In the genomic region with DNA sequence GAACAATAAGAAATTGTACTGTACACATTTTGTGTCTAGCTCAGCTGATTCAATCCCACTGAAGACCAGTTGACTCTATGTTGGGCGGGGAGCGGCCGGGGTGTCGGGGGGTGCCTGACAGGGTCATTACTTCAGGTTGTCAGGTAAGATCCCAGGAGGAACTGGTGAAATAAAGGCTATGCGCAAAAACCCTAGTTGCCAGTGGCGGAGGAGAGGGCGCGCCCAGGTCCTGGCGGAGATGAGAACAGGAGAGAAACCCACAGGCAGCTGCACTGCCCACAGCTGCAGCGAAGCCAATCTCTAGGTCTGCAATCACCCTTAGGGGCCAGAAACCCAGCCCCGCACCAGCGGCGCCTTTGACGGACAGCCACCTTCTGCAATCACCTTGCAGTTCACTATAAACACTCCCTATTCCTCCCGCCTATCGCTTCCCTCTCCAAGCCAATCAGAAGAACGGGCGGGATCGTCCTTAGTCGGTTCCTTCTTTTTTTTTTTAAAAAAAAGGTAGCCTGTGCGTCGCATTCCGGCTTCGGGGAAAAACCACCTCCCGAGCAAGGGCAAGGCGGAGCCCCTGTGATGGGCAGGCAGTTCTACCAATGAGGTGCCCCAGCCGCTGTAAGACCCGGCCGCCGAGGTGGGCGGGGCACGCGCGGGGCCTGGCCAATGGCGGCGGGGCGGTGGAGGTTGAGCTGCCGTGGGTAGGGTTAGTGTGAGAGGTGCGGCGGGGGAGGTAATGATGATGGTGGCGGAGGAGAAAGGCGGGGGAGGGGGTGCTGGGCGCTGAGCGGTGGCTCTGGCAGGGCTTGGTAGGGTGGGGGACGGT, we compare ENCODE assay signal across 1 cellular context.
TF ChIP-seq lines count a peak whose summit lies in the region.

A gene (plus strand): TSS at position 707 of the 823 bp plus-strand sequence. CDS start 1,479 bp downstream, outside the sequence.

TF ChIP-seq in HepG2, 621 proteins besides CTCF, POLR2A, EP300 and RAD21 (continued from another document and continues in another):
- TF ChIP-seq, protein P1, sequence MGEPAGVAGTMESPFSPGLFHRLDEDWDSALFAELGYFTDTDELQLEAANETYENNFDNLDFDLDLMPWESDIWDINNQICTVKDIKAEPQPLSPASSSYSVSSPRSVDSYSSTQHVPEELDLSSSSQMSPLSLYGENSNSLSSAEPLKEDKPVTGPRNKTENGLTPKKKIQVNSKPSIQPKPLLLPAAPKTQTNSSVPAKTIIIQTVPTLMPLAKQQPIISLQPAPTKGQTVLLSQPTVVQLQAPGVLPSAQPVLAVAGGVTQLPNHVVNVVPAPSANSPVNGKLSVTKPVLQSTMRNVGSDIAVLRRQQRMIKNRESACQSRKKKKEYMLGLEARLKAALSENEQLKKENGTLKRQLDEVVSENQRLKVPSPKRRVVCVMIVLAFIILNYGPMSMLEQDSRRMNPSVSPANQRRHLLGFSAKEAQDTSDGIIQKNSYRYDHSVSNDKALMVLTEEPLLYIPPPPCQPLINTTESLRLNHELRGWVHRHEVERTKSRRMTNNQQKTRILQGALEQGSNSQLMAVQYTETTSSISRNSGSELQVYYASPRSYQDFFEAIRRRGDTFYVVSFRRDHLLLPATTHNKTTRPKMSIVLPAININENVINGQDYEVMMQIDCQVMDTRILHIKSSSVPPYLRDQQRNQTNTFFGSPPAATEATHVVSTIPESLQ (CRISPR knock-in tag; conservative IDR thresholded peaks at IDR 0.05), result peak; percentile 71; the same call in 1 of the 2 replicates
- TF ChIP-seq PTBP1 (IDR thresholded peaks at IDR 0.05; ENCODE audit: low read depth, low read length, poor library complexity, severe bottlenecking) (peak; percentile 99), AKAP8 (CRISPR knock-in tag; IDR thresholded peaks at IDR 0.05) (no peak), RORA (CRISPR knock-in tag; IDR thresholded peaks at IDR 0.05) (no peak), NFATC3 (CRISPR knock-in tag; IDR thresholded peaks at IDR 0.05) (no peak), TCF12 (IDR thresholded peaks at IDR 0.05) (no peak), TCF12 (CRISPR knock-in tag; IDR thresholded peaks at IDR 0.05) (0 out of 2 replicates have a peak, but pooled peaks have one; percentile 77), CHD4 (IDR thresholded peaks at IDR 0.05; ENCODE audit: borderline replicate concordance, low read length) (no peak), ZFP36 (IDR thresholded peaks at IDR 0.05; ENCODE audit: borderline replicate concordance, low read depth, low read length, partially characterized antibody) (no peak), ZNF563 (CRISPR knock-in tag; IDR thresholded peaks at IDR 0.05) (no peak), ZNF225 (CRISPR knock-in tag; IDR thresholded peaks at IDR 0.05) (no peak), NFIB (CRISPR knock-in tag; IDR thresholded peaks at IDR 0.05; ENCODE audit: borderline replicate concordance) (no peak), NFIC (IDR thresholded peaks at IDR 0.05; ENCODE audit: low read length) (no peak; the same call in 1 of the 2 replicates), ZNF251 (CRISPR knock-in tag; IDR thresholded peaks at IDR 0.05) (no peak), ZNF510 (CRISPR knock-in tag; IDR thresholded peaks at IDR 0.05; ENCODE audit: low read depth) (no peak), BCL6 (CRISPR knock-in tag; IDR thresholded peaks at IDR 0.05) (peak; percentile 49), ZNF282 (IDR thresholded peaks at IDR 0.05; ENCODE audit: partially characterized antibody) (no peak), ZNF337 (CRISPR knock-in tag; IDR thresholded peaks at IDR 0.05; ENCODE audit: borderline replicate concordance, low read depth) (peak; percentile 26; the same call in 1 of the 2 replicates), ZNF713 (CRISPR knock-in tag; IDR thresholded peaks at IDR 0.05) (no peak), ZNF264 (CRISPR knock-in tag; IDR thresholded peaks at IDR 0.05) (peak; percentile 55; the same call in 1 of the 2 replicates), BRD4 (CRISPR knock-in tag; IDR thresholded peaks at IDR 0.05) (peak; percentile 63; the same call in 1 of the 2 replicates), NAIF1 (CRISPR knock-in tag; IDR thresholded peaks at IDR 0.05; ENCODE audit: borderline replicate concordance) (peak; percentile 35; the same call in 1 of the 2 replicates), TBP (CRISPR knock-in tag; IDR thresholded peaks at IDR 0.05) (no peak), HIVEP1 (CRISPR knock-in tag; IDR thresholded peaks at IDR 0.05) (peak; percentile 36; the same call in 1 of the 2 replicates), ZNF746 (CRISPR knock-in tag; IDR thresholded peaks at IDR 0.05) (peak; percentile 79; the same call in 1 of the 2 replicates), ZNF205 (CRISPR knock-in tag; IDR thresholded peaks at IDR 0.05) (no peak), ZNF761 (CRISPR knock-in tag; conservative IDR thresholded peaks at IDR 0.05) (no peak; the same call in 1 of the 2 replicates), TP53 (CRISPR knock-in tag; conservative IDR thresholded peaks at IDR 0.05) (no peak), NFRKB (IDR thresholded peaks at IDR 0.05) (no peak), SP4 (CRISPR knock-in tag; IDR thresholded peaks at IDR 0.05) (peak; percentile 90)
- TF ChIP-seq, protein P2, sequence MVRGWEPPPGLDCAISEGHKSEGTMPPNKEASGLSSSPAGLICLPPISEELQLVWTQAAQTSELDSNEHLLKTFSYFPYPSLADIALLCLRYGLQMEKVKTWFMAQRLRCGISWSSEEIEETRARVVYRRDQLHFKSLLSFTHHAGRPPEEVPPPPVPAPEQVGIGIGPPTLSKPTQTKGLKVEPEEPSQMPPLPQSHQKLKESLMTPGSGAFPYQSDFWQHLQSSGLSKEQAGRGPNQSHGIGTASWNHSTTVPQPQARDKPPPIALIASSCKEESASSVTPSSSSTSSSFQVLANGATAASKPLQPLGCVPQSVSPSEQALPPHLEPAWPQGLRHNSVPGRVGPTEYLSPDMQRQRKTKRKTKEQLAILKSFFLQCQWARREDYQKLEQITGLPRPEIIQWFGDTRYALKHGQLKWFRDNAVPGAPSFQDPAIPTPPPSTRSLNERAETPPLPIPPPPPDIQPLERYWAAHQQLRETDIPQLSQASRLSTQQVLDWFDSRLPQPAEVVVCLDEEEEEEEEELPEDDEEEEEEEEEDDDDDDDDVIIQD (CRISPR knock-in tag; IDR thresholded peaks at IDR 0.05; ENCODE audit: low read depth), result peak; percentile 100
- TF ChIP-seq, protein P3, sequence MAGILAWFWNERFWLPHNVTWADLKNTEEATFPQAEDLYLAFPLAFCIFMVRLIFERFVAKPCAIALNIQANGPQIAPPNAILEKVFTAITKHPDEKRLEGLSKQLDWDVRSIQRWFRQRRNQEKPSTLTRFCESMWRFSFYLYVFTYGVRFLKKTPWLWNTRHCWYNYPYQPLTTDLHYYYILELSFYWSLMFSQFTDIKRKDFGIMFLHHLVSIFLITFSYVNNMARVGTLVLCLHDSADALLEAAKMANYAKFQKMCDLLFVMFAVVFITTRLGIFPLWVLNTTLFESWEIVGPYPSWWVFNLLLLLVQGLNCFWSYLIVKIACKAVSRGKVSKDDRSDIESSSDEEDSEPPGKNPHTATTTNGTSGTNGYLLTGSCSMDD (CRISPR knock-in tag; IDR thresholded peaks at IDR 0.05), result no peak; the same call in 1 of the 2 replicates
- TF ChIP-seq, protein P4, sequence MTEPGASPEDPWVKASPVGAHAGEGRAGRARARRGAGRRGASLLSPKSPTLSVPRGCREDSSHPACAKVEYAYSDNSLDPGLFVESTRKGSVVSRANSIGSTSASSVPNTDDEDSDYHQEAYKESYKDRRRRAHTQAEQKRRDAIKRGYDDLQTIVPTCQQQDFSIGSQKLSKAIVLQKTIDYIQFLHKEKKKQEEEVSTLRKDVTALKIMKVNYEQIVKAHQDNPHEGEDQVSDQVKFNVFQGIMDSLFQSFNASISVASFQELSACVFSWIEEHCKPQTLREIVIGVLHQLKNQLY (CRISPR knock-in tag; IDR thresholded peaks at IDR 0.05), result 0 out of 2 replicates have a peak, but pooled peaks have one; percentile 11
- TF ChIP-seq, protein P5, sequence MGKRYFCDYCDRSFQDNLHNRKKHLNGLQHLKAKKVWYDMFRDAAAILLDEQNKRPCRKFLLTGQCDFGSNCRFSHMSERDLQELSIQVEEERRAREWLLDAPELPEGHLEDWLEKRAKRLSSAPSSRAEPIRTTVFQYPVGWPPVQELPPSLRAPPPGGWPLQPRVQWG (CRISPR knock-in tag; IDR thresholded peaks at IDR 0.05; ENCODE audit: borderline replicate concordance, low read depth), result no peak
- TF ChIP-seq, protein P6, sequence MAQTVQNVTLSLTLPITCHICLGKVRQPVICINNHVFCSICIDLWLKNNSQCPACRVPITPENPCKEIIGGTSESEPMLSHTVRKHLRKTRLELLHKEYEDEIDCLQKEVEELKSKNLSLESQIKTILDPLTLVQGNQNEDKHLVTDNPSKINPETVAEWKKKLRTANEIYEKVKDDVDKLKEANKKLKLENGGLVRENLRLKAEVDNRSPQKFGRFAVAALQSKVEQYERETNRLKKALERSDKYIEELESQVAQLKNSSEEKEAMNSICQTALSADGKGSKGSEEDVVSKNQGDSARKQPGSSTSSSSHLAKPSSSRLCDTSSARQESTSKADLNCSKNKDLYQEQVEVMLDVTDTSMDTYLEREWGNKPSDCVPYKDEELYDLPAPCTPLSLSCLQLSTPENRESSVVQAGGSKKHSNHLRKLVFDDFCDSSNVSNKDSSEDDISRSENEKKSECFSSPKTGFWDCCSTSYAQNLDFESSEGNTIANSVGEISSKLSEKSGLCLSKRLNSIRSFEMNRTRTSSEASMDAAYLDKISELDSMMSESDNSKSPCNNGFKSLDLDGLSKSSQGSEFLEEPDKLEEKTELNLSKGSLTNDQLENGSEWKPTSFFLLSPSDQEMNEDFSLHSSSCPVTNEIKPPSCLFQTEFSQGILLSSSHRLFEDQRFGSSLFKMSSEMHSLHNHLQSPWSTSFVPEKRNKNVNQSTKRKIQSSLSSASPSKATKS (CRISPR knock-in tag; IDR thresholded peaks at IDR 0.05), result no peak
- TF ChIP-seq, protein P7, sequence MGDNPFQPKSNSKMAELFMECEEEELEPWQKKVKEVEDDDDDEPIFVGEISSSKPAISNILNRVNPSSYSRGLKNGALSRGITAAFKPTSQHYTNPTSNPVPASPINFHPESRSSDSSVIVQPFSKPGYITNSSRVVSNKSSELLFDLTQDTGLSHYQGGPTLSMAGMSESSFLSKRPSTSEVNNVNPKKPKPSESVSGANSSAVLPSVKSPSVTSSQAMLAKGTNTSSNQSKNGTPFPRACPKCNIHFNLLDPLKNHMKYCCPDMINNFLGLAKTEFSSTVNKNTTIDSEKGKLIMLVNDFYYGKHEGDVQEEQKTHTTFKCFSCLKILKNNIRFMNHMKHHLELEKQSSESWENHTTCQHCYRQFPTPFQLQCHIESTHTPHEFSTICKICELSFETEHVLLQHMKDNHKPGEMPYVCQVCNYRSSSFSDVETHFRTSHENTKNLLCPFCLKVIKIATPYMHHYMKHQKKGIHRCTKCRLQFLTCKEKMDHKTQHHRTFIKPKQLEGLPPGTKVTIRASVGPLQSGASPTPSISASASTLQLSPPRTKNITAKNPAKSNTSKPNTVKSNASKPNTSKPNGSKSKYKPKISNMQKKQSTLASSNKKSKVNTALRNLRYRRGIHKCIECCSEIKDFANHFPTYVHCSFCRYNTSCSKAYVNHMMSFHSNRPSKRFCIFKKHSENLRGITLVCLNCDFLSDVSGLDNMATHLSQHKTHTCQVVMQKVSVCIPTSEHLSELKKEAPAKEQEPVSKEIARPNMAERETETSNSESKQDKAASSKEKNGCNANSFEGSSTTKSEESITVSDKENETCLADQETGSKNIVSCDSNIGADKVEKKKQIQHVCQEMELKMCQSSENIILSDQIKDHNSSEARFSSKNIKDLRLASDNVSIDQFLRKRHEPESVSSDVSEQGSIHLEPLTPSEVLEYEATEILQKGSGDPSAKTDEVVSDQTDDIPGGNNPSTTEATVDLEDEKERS (CRISPR knock-in tag; IDR thresholded peaks at IDR 0.05), result no peak
- TF ChIP-seq, protein P8, sequence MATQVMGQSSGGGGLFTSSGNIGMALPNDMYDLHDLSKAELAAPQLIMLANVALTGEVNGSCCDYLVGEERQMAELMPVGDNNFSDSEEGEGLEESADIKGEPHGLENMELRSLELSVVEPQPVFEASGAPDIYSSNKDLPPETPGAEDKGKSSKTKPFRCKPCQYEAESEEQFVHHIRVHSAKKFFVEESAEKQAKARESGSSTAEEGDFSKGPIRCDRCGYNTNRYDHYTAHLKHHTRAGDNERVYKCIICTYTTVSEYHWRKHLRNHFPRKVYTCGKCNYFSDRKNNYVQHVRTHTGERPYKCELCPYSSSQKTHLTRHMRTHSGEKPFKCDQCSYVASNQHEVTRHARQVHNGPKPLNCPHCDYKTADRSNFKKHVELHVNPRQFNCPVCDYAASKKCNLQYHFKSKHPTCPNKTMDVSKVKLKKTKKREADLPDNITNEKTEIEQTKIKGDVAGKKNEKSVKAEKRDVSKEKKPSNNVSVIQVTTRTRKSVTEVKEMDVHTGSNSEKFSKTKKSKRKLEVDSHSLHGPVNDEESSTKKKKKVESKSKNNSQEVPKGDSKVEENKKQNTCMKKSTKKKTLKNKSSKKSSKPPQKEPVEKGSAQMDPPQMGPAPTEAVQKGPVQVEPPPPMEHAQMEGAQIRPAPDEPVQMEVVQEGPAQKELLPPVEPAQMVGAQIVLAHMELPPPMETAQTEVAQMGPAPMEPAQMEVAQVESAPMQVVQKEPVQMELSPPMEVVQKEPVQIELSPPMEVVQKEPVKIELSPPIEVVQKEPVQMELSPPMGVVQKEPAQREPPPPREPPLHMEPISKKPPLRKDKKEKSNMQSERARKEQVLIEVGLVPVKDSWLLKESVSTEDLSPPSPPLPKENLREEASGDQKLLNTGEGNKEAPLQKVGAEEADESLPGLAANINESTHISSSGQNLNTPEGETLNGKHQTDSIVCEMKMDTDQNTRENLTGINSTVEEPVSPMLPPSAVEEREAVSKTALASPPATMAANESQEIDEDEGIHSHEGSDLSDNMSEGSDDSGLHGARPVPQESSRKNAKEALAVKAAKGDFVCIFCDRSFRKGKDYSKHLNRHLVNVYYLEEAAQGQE (IDR thresholded peaks at IDR 0.05; ENCODE audit: borderline replicate concordance in 1 of 2, low read depth in 1 of 2, low read length in 2 of 2), result peak in 1 of 2 experiments; percentile 83; a peak in 2 of 4 replicates
- TF ChIP-seq, protein P9, sequence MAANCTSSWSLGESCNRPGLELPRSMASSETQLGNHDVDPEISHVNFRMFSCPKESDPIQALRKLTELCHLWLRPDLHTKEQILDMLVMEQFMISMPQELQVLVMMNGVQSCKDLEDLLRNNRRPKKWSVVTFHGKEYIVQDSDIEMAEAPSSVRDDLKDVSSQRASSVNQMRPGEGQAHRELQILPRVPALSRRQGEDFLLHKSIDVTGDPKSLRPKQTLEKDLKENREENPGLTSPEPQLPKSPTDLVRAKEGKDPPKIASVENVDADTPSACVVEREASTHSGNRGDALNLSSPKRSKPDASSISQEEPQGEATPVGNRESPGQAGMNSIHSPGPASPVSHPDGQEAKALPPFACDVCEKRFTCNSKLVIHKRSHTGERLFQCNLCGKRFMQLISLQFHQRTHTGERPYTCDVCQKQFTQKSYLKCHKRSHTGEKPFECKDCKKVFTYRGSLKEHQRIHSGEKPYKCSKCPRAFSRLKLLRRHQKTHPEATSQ (CRISPR knock-in tag; IDR thresholded peaks at IDR 0.05; ENCODE audit: borderline replicate concordance), result peak; percentile 80; the same call in 1 of the 2 replicates
- TF ChIP-seq, protein P10, sequence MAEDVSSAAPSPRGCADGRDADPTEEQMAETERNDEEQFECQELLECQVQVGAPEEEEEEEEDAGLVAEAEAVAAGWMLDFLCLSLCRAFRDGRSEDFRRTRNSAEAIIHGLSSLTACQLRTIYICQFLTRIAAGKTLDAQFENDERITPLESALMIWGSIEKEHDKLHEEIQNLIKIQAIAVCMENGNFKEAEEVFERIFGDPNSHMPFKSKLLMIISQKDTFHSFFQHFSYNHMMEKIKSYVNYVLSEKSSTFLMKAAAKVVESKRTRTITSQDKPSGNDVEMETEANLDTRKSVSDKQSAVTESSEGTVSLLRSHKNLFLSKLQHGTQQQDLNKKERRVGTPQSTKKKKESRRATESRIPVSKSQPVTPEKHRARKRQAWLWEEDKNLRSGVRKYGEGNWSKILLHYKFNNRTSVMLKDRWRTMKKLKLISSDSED (CRISPR knock-in tag; IDR thresholded peaks at IDR 0.05), result no peak
